Comparison of ENCODE assay signal across 1 cellular context in the genomic region with DNA sequence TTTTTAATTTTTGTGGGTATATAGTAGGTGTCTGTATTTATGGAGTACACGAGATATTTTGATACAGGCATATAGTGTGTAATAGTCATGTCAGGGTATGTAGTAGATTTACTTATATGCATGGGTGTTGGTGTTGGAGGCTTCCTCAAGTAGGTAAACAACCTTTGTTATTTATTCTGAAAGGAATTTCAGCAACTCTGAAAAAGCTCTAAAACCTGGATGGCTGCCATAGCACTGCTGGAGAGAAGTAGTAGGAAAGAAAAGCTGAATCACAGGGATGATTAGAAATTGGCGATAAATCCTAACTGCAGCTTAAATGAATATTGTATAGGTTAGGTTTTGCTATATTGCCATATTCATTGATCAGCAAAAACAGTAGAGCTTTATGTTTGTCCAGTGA.
TF ChIP-seq lines count a peak whose summit lies in the region.

No MANE protein-coding gene starts in this region.

TF ChIP-seq in GM23338, 12 proteins besides CTCF, POLR2A, EP300 and RAD21 (continued from another document):
- no peak for TF ChIP-seq REST (IDR thresholded peaks at IDR 0.05; ENCODE audit: unreplicated experiment)
TF ChIP-seq in GM23338: peak in this region for 0.
